8 cellular contexts compared by ENCODE assay signal in the genomic region with DNA sequence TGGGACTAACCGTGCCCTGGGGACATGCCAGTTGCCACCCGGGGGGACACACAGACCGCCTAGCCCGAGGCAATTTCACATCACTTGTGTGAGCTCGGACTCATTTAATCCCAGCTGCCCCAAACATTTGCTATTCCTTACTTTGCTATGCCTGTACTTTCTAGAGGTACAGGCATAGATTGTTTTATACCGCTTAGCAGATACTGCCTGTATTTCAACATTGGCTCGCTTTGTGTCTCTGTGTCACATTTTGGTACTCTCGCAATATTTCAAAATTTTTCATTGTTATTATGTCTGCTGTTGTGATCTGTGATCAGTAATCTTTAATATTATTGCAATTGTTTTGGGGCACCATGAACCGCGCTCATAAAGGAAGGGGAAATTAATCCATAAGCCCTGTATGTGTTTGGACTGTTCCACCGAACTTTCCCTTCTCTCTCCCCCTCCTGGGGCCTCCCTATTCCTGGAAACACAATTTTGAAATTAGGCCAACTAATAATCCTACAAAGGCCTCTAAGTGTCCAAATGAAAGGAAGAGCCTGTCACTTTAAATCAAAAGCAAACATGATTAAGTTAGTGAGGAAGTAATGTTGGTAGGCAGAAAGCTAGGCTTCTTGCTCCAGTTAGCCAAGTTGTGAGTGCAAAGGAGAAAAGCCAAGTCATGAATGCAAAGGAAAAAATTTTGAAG. TPM values are rescaled to one million over a fixed set of nuclear protein-coding genes. Genes with fewer than 3 reads are reported as not detected.
A peak's percentile ranks its signal among the peaks of the same experiment; 100 is the strongest.
DNase-seq lines count a peak whose midpoint lies in the region; ATAC-seq, FAIRE-seq and TF ChIP-seq lines count a peak whose summit lies in the region.

No MANE protein-coding gene starts in this region.

- no peaks in the 10 kb centered on the region for H3K36me3 Mint-ChIP-seq in memory B cell

- peaks cover 14% of the 10 kb centered on the region for H3K4me1 Mint-ChIP-seq in memory B cell

- H3K4me3 ChIP-seq in cardiac fibroblast (replicated peaks in 1 of 2; ENCODE audit: low read depth in 2 of 2, low read length in 2 of 2) = peak overlapping the region; percentile 87 to 91

- TF ChIP-seq POLR2A in GM12892 (IDR thresholded peaks at IDR 0.05; ENCODE audit: low read depth, low read length) = no peak

- no peak for FAIRE-seq in GM12892 (lab: Jason Lieb, UNC)

- H3K27me3 Mint-ChIP-seq in memory B cell = no peaks in the 10 kb centered on the region

- DNase-seq in DMS53 treated with DMSO at 0.1 percent for 48 hours (lab: John Stamatoyannopoulos, UW; ENCODE audit: unreplicated experiment) = peak; percentile 31
- DNase-seq in NCI-H1105 (lab: John Stamatoyannopoulos, UW) = peak; percentile 12
- DNase-seq in cardiac fibroblast (ENCODE audit: low read depth in 2 of 2) = peak in 1 of 2 donors; percentile 57
- no peak for DNase-seq in memory B cell (ENCODE audit: low spot score in 2 of 2)
- DNase-seq in GOT3 (lab: John Stamatoyannopoulos, UW) = no peak
- DNase-seq in ecto neural progenitor cell (ENCODE audit: low spot score) = no peak
- no peak for DNase-seq in GM12892 (ENCODE audit: insufficient read length)
- no peak for DNase-seq in HPDE6-E6E7 (ENCODE audit: extremely low spot score)

- no peak for ATAC-seq in memory B cell (ENCODE audit: low read depth)

- peak overlapping the region; percentile 39 for H3K27ac Mint-ChIP-seq in memory B cell

- H3K9me3 Mint-ChIP-seq in memory B cell = no peaks in the 10 kb centered on the region

- TF ChIP-seq CTCF in cardiac fibroblast (IDR thresholded peaks at IDR 0.05; ENCODE audit: low read depth, low read length) = no peak

- peak overlapping the region; percentile 90 for H3K4me3 Mint-ChIP-seq in memory B cell

RNA-seq across cellular contexts. Expression of a gene that starts 0.6 kb away (rescaled TPM):
- 18.3 TPM for polyA plus RNA-seq in GM12892 (2012; ENCODE audit: missing spikeins)

RNA-seq across cellular contexts. Expression of a gene that starts 26.1 kb away (rescaled TPM):
- polyA plus RNA-seq in GM12892 (2012; ENCODE audit: missing spikeins) = 15.4 TPM

Comparison
In these comparisons a context has a peak if more than half of its experiments do, and no peak if none do; other contexts are left out.
1. DNase-seq: peak in DMS53 treated with DMSO at 0.1 percent for 48 hours (single experiment) and NCI-H1105 (single experiment); none in memory B cell (0 of 2), GOT3 (single experiment), ecto neural progenitor cell (single experiment), GM12892 (single experiment) and HPDE6-E6E7 (single experiment).